Comparison of ENCODE assay signal across 8 cellular contexts in the genomic region with DNA sequence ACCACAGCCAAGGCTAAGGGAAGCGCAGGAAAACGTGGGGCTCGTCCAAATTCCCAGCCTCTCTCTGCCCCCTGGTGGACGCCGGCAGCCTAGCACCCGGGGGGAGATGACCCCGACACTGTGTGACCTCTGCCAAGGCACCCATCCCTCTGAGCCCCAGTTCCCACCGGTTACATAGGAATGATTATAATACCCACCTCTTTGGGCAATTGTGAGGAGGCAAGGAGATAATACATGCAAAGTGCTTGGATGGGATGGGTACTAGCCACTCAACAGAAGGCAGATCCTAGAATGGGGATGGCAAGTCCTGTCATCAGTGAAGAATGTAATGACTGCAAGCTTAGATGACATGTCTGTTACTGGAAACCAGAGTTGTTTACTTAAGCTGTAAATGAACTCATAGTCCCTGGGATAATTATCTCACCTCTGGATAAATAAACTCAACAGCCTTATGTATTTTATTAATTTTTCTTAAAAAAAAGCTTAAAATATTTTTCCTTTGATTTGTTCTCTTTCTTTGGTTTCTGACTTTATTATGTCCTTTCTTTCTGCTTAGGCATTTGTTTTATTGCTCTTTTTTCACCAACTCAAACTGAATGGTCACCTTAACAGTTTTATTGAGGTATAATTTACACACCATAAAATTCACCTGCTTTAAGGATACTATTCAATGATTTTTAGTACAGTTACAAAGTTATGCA. TPM values are rescaled to one million over a fixed set of nuclear protein-coding genes. Genes with fewer than 3 reads are reported as not detected.
DNase-seq lines count a peak whose midpoint lies in the region; ATAC-seq, FAIRE-seq and TF ChIP-seq lines count a peak whose summit lies in the region.

No MANE protein-coding gene starts in this region.

- no peaks in the 10 kb centered on the region for H3K79me2 ChIP-seq in DOHH2 (ENCODE audit: control insufficient read depth, low read length)

- H3K9me2 ChIP-seq in DOHH2 (replicated peaks; ENCODE audit: control insufficient read depth, low read length): no peaks in the 10 kb centered on the region

- peak overlapping the region; percentile 30; the same call in 1 of the 2 replicates for H3K27ac ChIP-seq in DOHH2 (ENCODE audit: low read depth, low read length)

- no peaks in the 10 kb centered on the region for H3K27me3 ChIP-seq in DOHH2 (ENCODE audit: control insufficient read depth, low read length)

- 0 out of 2 replicates have a peak, but pooled peaks cover 4% of the 10 kb centered on the region for H3F3A ChIP-seq in DOHH2 (ENCODE audit: control insufficient read depth, insufficient read depth)

- peaks cover 13% of the 10 kb centered on the region for H3K4me1 ChIP-seq in DOHH2 (ENCODE audit: control insufficient read depth, low read length)

- FAIRE-seq in urothelium cell line (lab: Jason Lieb, UNC): peak; percentile 95

- H3K4me3 ChIP-seq in DOHH2 (ENCODE audit: low read length): peak overlapping the region; percentile 69

- no peaks in the 10 kb centered on the region for H3K36me3 ChIP-seq in DOHH2 (ENCODE audit: control insufficient read depth, low read length)

- peak; percentile 66 for DNase-seq in HuH-7.5 (ENCODE audit: low spot score)
- DNase-seq in SK-MEL-5 (ENCODE audit: low read depth, low spot score): peak; percentile 73
- peak; percentile 31 to 48 (median 36) for DNase-seq in activated naive CD4-positive, alpha-beta T cell (lab: John Stamatoyannopoulos, UW)
- DNase-seq in glomerular endothelial cell (ENCODE audit: extremely low read depth, low read depth, low spot score): peak; percentile 12
- DNase-seq in pons (ENCODE audit: low spot score): peak; percentile 20
- peak; percentile 88 for DNase-seq in urothelium cell line (ENCODE audit: low spot score)

- peak; percentile 98 for TF ChIP-seq CTCF in DOHH2 (IDR thresholded peaks at IDR 0.05; ENCODE audit: low read depth, low read length, poor library complexity, severe bottlenecking)

- peak overlapping the region; percentile 63 for H3K4me2 ChIP-seq in DOHH2 (ENCODE audit: low read length)

- in situ Hi-C loops in SK-MEL-5 (cut with HindIII; ENCODE audit: low pct_unique_long_range_greater_than_20kb, low sequenced_read_pairs): no loop called here

- no peaks in the 10 kb centered on the region for H4K20me1 ChIP-seq in DOHH2 (ENCODE audit: control insufficient read depth, insufficient read depth, low read depth, low read length)

- H3K9me3 ChIP-seq in DOHH2 (ENCODE audit: control insufficient read depth, insufficient read depth, low read length): no peaks in the 10 kb centered on the region

- peak; percentile 71 for ATAC-seq in GM21529 (IDR thresholded peaks at IDR 0.05; ENCODE audit: unreplicated experiment)

RNA-seq across cellular contexts. Expression of a gene that starts 11.3 kb away (rescaled TPM):
- total RNA-seq in SK-MEL-5 (2014; rRNA removed; shearing (Covaris generic)): 5.2 and 6.2 TPM in 2 replicates
- polyA plus RNA-seq in SK-MEL-5 (2015; cell fraction: cytosol; rRNA removed): 8.8 and 10.3 TPM in 2 replicates
- polyA plus RNA-seq in SK-MEL-5 (2015; cell fraction: nucleus; rRNA removed): 2.0 TPM in 2 replicates
- total RNA-seq in glomerular endothelial cell: 0.05 TPM in 1 of 2 replicates, not detected in the other

RNA-seq across cellular contexts. Expression of a gene that starts 28.8 kb away (rescaled TPM):
- 0.24 and 0.26 TPM in 2 replicates for total RNA-seq in SK-MEL-5 (2014; rRNA removed; shearing (Covaris generic))
- 0.65 TPM in 1 of 2 replicates, not detected in the other for polyA plus RNA-seq in SK-MEL-5 (2015; cell fraction: cytosol; rRNA removed)
- 1.8 and 1.9 TPM in 2 replicates for polyA plus RNA-seq in SK-MEL-5 (2015; cell fraction: nucleus; rRNA removed)
- 1.2 and 2.5 TPM in 2 replicates for total RNA-seq in glomerular endothelial cell

Comparison
In these comparisons a context has a peak if more than half of its experiments do, and no peak if none do; other contexts are left out.
1. Peak in every context shown above with its lines: DNase-seq, ATAC-seq, H3K4me3 ChIP-seq and H3K27ac ChIP-seq.
2. DNase-seq: peak in every context shown above with its lines; median percentile 88 in urothelium cell line; 73 in SK-MEL-5; 66 in HuH-7.5; 36 in activated naive CD4-positive, alpha-beta T cell; 20 in pons; 12 in glomerular endothelial cell.